ENCODE assay signal across 1 cellular context in the genomic region with DNA sequence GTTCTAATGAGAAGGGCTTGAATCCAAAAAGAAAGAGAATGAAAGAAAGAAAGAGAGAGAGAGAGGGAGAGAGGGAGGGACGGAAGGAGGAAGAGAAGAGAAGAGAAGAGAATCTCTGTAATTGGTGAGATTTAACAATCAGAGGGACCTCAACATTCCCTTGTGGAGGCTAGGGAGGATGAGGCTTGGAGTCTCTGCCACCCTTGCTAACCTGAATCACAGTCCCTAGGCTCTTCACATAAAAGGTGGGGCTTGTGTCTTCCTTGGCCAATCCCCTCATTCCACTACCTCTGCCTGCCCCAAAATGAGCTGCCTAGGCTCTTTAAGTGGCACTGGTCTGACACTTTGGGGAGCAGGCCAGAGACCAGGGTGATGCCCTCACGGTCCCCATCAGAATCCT.
TF ChIP-seq lines count a peak whose summit lies in the region.

No MANE protein-coding gene starts in this region.

TF ChIP-seq in HEK293, 187 proteins besides CTCF, POLR2A, EP300 and RAD21 (continued from another document):
- TF ChIP-seq, protein P1, sequence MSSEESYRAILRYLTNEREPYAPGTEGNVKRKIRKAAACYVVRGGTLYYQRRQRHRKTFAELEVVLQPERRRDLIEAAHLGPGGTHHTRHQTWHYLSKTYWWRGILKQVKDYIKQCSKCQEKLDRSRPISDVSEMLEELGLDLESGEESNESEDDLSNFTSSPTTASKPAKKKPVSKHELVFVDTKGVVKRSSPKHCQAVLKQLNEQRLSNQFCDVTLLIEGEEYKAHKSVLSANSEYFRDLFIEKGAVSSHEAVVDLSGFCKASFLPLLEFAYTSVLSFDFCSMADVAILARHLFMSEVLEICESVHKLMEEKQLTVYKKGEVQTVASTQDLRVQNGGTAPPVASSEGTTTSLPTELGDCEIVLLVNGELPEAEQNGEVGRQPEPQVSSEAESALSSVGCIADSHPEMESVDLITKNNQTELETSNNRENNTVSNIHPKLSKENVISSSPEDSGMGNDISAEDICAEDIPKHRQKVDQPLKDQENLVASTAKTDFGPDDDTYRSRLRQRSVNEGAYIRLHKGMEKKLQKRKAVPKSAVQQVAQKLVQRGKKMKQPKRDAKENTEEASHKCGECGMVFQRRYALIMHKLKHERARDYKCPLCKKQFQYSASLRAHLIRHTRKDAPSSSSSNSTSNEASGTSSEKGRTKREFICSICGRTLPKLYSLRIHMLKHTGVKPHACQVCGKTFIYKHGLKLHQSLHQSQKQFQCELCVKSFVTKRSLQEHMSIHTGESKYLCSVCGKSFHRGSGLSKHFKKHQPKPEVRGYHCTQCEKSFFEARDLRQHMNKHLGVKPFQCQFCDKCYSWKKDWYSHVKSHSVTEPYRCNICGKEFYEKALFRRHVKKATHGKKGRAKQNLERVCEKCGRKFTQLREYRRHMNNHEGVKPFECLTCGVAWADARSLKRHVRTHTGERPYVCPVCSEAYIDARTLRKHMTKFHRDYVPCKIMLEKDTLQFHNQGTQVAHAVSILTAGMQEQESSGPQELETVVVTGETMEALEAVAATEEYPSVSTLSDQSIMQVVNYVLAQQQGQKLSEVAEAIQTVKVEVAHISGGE (tag by site-specific recombination; conservative IDR thresholded peaks at IDR 0.05; ENCODE audit: low read depth), result no peak
- TF ChIP-seq ZNF366 (tag by site-specific recombination; conservative IDR thresholded peaks at IDR 0.05), result 0 out of 2 replicates have a peak, but pooled peaks have one; percentile 39
- no peak for TF ChIP-seq ZNF548 (tag by site-specific recombination; IDR thresholded peaks at IDR 0.05)
